Comparison of ENCODE assay signal across 19 cellular contexts in genomic region chr20:25346349-25346748, GRCh38. TPM values are rescaled to one million over a fixed set of nuclear protein-coding genes. Genes with fewer than 3 reads are reported as not detected.
A peak's percentile ranks its signal among the peaks of the same experiment; 100 is the strongest.
DNase-seq lines count a peak whose midpoint lies in the region; ATAC-seq lines count a peak whose summit lies in the region.
"Had no signal": no experiment of that assay in that cellular context is flagged by ENCODE, and none has a peak within 500 bp of the region (broad histone marks: within the 10 kb centered on the region; RNA-seq: fewer than 3 reads in every experiment).

No MANE protein-coding gene starts in this region.

- CTCF ChIA-PET in activated CD4-positive, alpha-beta T cell treated with anti-CD3 and anti-CD28 coated beads, Interleukin-2, amount 10 ng/mL, durations not matched to agents 7 days and 5 days (lab: Charles Lee) = no interaction called here
- CTCF ChIA-PET in activated CD4-positive, alpha-beta T cell treated with anti-CD3 and anti-CD28 coated beads for 36 hours (lab: Charles Lee) = no interaction called here
- CTCF ChIA-PET in activated CD4-positive, alpha-beta memory T cell treated with anti-CD3 and anti-CD28 coated beads for 36 hours (lab: Charles Lee) = no interaction called here

- H3K9me3 Mint-ChIP-seq in activated CD4-positive, alpha-beta T cell treated with anti-CD3 and anti-CD28 coated beads, Interleukin-2, amount 10 ng/mL, durations not matched to agents 7 days and 5 days = no peaks in the 10 kb centered on the region
- peaks cover 6% of the 10 kb centered on the region for H3K9me3 Mint-ChIP-seq in activated CD4-positive, alpha-beta T cell treated with anti-CD3 and anti-CD28 coated beads for 36 hours (ENCODE audit: low read depth)
- H3K9me3 Mint-ChIP-seq in activated CD4-positive, alpha-beta memory T cell treated with anti-CD3 and anti-CD28 coated beads for 36 hours = no peaks in the 10 kb centered on the region
- no peaks in the 10 kb centered on the region for H3K9me3 Mint-ChIP-seq in central memory CD8-positive, alpha-beta T cell
- no peaks in the 10 kb centered on the region for H3K9me3 Mint-ChIP-seq in stimulated activated naive CD8-positive, alpha-beta T cell treated with anti-CD3 and anti-CD28 coated beads, Interleukin-15, Interleukin-2, amounts not matched to agents 100 ng/mL and 50 ng/mL, for 24 hours
- H3K9me3 Mint-ChIP-seq: GM23338 had no signal

- H3K4me1 Mint-ChIP-seq in activated CD4-positive, alpha-beta T cell treated with anti-CD3 and anti-CD28 coated beads, Interleukin-2, amount 10 ng/mL, durations not matched to agents 7 days and 5 days = peaks cover 31% of the 10 kb centered on the region
- H3K4me1 Mint-ChIP-seq in activated CD4-positive, alpha-beta T cell treated with anti-CD3 and anti-CD28 coated beads for 36 hours = peaks cover 34% of the 10 kb centered on the region
- H3K4me1 Mint-ChIP-seq in activated CD4-positive, alpha-beta memory T cell treated with anti-CD3 and anti-CD28 coated beads for 36 hours (ENCODE audit: low read depth) = peaks cover 28% of the 10 kb centered on the region
- H3K4me1 Mint-ChIP-seq in central memory CD8-positive, alpha-beta T cell = peaks cover 57% of the 10 kb centered on the region
- peaks cover 39% of the 10 kb centered on the region for H3K4me1 Mint-ChIP-seq in stimulated activated naive CD8-positive, alpha-beta T cell treated with anti-CD3 and anti-CD28 coated beads, Interleukin-15, Interleukin-2, amounts not matched to agents 100 ng/mL and 50 ng/mL, for 24 hours (ENCODE audit: low read depth)

- no peaks in the 10 kb centered on the region for H3K27me3 Mint-ChIP-seq in activated CD4-positive, alpha-beta T cell treated with anti-CD3 and anti-CD28 coated beads, Interleukin-2, amount 10 ng/mL, durations not matched to agents 7 days and 5 days
- H3K27me3 Mint-ChIP-seq in activated CD4-positive, alpha-beta T cell treated with anti-CD3 and anti-CD28 coated beads for 36 hours = no peaks in the 10 kb centered on the region
- H3K27me3 Mint-ChIP-seq in activated CD4-positive, alpha-beta memory T cell treated with anti-CD3 and anti-CD28 coated beads for 36 hours = no peaks in the 10 kb centered on the region
- H3K27me3 Mint-ChIP-seq in central memory CD8-positive, alpha-beta T cell = no peaks in the 10 kb centered on the region
- H3K27me3 Mint-ChIP-seq in stimulated activated naive CD8-positive, alpha-beta T cell treated with anti-CD3 and anti-CD28 coated beads, Interleukin-15, Interleukin-2, amounts not matched to agents 100 ng/mL and 50 ng/mL, for 24 hours = no peaks in the 10 kb centered on the region
- H3K27me3 Mint-ChIP-seq: IgD-negative memory B cell had no signal

- no peak overlapping the region for H3K27ac Mint-ChIP-seq in activated CD4-positive, alpha-beta T cell treated with anti-CD3 and anti-CD28 coated beads, Interleukin-2, amount 10 ng/mL, durations not matched to agents 7 days and 5 days
- no peak overlapping the region for H3K27ac Mint-ChIP-seq in activated CD4-positive, alpha-beta T cell treated with anti-CD3 and anti-CD28 coated beads for 36 hours
- no peak overlapping the region for H3K27ac Mint-ChIP-seq in activated CD4-positive, alpha-beta memory T cell treated with anti-CD3 and anti-CD28 coated beads for 36 hours
- no peak overlapping the region for H3K27ac Mint-ChIP-seq in central memory CD8-positive, alpha-beta T cell (ENCODE audit: low read depth)
- H3K27ac Mint-ChIP-seq in stimulated activated naive CD8-positive, alpha-beta T cell treated with anti-CD3 and anti-CD28 coated beads, Interleukin-15, Interleukin-2, amounts not matched to agents 100 ng/mL and 50 ng/mL, for 24 hours = peak overlapping the region; percentile 66
- H3K27ac Mint-ChIP-seq: GM23338, IgD-negative memory B cell had no signal

- POLR2A ChIA-PET in activated CD4-positive, alpha-beta T cell treated with anti-CD3 and anti-CD28 coated beads, Interleukin-2, amount 10 ng/mL, durations not matched to agents 7 days and 5 days (lab: Charles Lee) = no interaction called here
- POLR2A ChIA-PET in activated CD4-positive, alpha-beta T cell treated with anti-CD3 and anti-CD28 coated beads for 36 hours (lab: Charles Lee) = no interaction called here
- POLR2A ChIA-PET in activated CD4-positive, alpha-beta memory T cell treated with anti-CD3 and anti-CD28 coated beads for 36 hours (lab: Charles Lee) = no interaction called here

- peaks cover 2% of the 10 kb centered on the region for H3K36me3 Mint-ChIP-seq in activated CD4-positive, alpha-beta T cell treated with anti-CD3 and anti-CD28 coated beads, Interleukin-2, amount 10 ng/mL, durations not matched to agents 7 days and 5 days (ENCODE audit: low read depth)
- H3K36me3 Mint-ChIP-seq in activated CD4-positive, alpha-beta T cell treated with anti-CD3 and anti-CD28 coated beads for 36 hours (ENCODE audit: low read depth) = peaks cover 6% of the 10 kb centered on the region
- peaks cover 3% of the 10 kb centered on the region for H3K36me3 Mint-ChIP-seq in activated CD4-positive, alpha-beta memory T cell treated with anti-CD3 and anti-CD28 coated beads for 36 hours
- peaks cover 2% of the 10 kb centered on the region for H3K36me3 Mint-ChIP-seq in central memory CD8-positive, alpha-beta T cell (ENCODE audit: insufficient read depth)
- peaks cover 5% of the 10 kb centered on the region for H3K36me3 Mint-ChIP-seq in stimulated activated naive CD8-positive, alpha-beta T cell treated with anti-CD3 and anti-CD28 coated beads, Interleukin-15, Interleukin-2, amounts not matched to agents 100 ng/mL and 50 ng/mL, for 24 hours (ENCODE audit: low read depth)
- H3K36me3 Mint-ChIP-seq: IgD-negative memory B cell had no signal

- intact Hi-C loops in activated CD4-positive, alpha-beta T cell treated with anti-CD3 and anti-CD28 coated beads for 36 hours (cut with DNase I, micrococcal nuclease) = no loop called here
- intact Hi-C loops in activated CD4-positive, alpha-beta memory T cell treated with anti-CD3 and anti-CD28 coated beads for 36 hours (cut with micrococcal nuclease) = no loop called here

- no peak overlapping the region for H3K4me3 Mint-ChIP-seq in activated CD4-positive, alpha-beta T cell treated with anti-CD3 and anti-CD28 coated beads, Interleukin-2, amount 10 ng/mL, durations not matched to agents 7 days and 5 days
- no peak overlapping the region for H3K4me3 Mint-ChIP-seq in activated CD4-positive, alpha-beta T cell treated with anti-CD3 and anti-CD28 coated beads for 36 hours
- H3K4me3 Mint-ChIP-seq in activated CD4-positive, alpha-beta memory T cell treated with anti-CD3 and anti-CD28 coated beads for 36 hours = no peak overlapping the region
- no peak overlapping the region for H3K4me3 Mint-ChIP-seq in central memory CD8-positive, alpha-beta T cell
- H3K4me3 Mint-ChIP-seq in stimulated activated naive CD8-positive, alpha-beta T cell treated with anti-CD3 and anti-CD28 coated beads, Interleukin-15, Interleukin-2, amounts not matched to agents 100 ng/mL and 50 ng/mL, for 24 hours = no peak overlapping the region
- H3K4me3 Mint-ChIP-seq: GM23338, IgD-negative memory B cell had no signal

- peak; percentile 51 for DNase-seq in activated CD4-positive, alpha-beta T cell treated with anti-CD3 and anti-CD28 coated beads, Interleukin-2, amount 10 ng/mL, durations not matched to agents 7 days and 5 days
- no peak for DNase-seq in activated CD4-positive, alpha-beta T cell treated with anti-CD3 and anti-CD28 coated beads for 36 hours
- peak; percentile 26 for DNase-seq in activated CD4-positive, alpha-beta memory T cell treated with anti-CD3 and anti-CD28 coated beads for 36 hours
- no peak for DNase-seq in central memory CD8-positive, alpha-beta T cell (ENCODE audit: low spot score in 2 of 2)
- DNase-seq in NCI-H187 (lab: John Stamatoyannopoulos, UW) = no peak
- no peak for DNase-seq in activated T-cell treated with anti-CD3 and anti-CD28 coated beads, Interleukin-2, amount 50 U/mL, for 48 hours
- DNase-seq: 8988T, DMS79 treated with DMSO at 0.1 percent for 48 hours, HCEC 1CT, Karpas-422, NCI-H1436, NCI-H2029 treated with DMSO at 0.1 percent for 48 hours, NCI-H2171, NCI-H446 had no signal

- no peak for ATAC-seq in activated CD4-positive, alpha-beta T cell treated with anti-CD3 and anti-CD28 coated beads for 36 hours
- peak; percentile 88 for ATAC-seq in central memory CD8-positive, alpha-beta T cell (replicated peaks; ENCODE audit: extremely low read depth, poor library complexity, severe bottlenecking)
- no peak for ATAC-seq in HG02610 (IDR thresholded peaks at IDR 0.05; ENCODE audit: unreplicated experiment)
- ATAC-seq: GM23338, Panc1 had no signal

RNA-seq across cellular contexts. Expression of gene ABHD12, which starts 44.3 kb away (rescaled TPM):
- 10 to 100 TPM; 27.1 to 27.6 TPM for total RNA-seq in activated CD4-positive, alpha-beta T cell treated with anti-CD3 and anti-CD28 coated beads, Interleukin-2, amount 10 ng/mL, durations not matched to agents 7 days and 5 days
- 10 to 100 TPM; 17.4 to 18.7 TPM for total RNA-seq in activated CD4-positive, alpha-beta T cell treated with anti-CD3 and anti-CD28 coated beads for 36 hours
- 10 to 100 TPM; 22.3 to 24.1 TPM for total RNA-seq in activated CD4-positive, alpha-beta memory T cell treated with anti-CD3 and anti-CD28 coated beads for 36 hours

Comparison
In these comparisons a context has a peak if more than half of its experiments do, and no peak if none do; other contexts are left out.
1. DNase-seq: peak in activated CD4-positive, alpha-beta T cell treated with anti-CD3 and anti-CD28 coated beads, Interleukin-2, amount 10 ng/mL, durations not matched to agents 7 days and 5 days (single experiment) and activated CD4-positive, alpha-beta memory T cell treated with anti-CD3 and anti-CD28 coated beads for 36 hours (single experiment); none in activated CD4-positive, alpha-beta T cell treated with anti-CD3 and anti-CD28 coated beads for 36 hours (single experiment), central memory CD8-positive, alpha-beta T cell (0 of 2), NCI-H187 (0 of 2) and activated T-cell treated with anti-CD3 and anti-CD28 coated beads, Interleukin-2, amount 50 U/mL, for 48 hours (0 of 2).